In genomic region chr6:92125681-92126080, GRCh38 we compare ENCODE assay signal across 1 cellular context.
TF ChIP-seq lines count a peak whose summit lies in the region.

No MANE protein-coding gene starts in this region.

TF ChIP-seq in H1, 55 proteins besides CTCF, POLR2A, EP300 and RAD21 (continued from another document):
- TF ChIP-seq CBX8 (IDR thresholded peaks at IDR 0.05; ENCODE audit: borderline replicate concordance, low read depth, low read length): no peak
- TF ChIP-seq CHD7 (IDR thresholded peaks at IDR 0.05; ENCODE audit: insufficient replicate concordance, low read length): no peak
- no peak for TF ChIP-seq SIX5 (IDR thresholded peaks at IDR 0.05; ENCODE audit: low read depth, low read length)
- TF ChIP-seq SRF (IDR thresholded peaks at IDR 0.05; ENCODE audit: low read depth, low read length): no peak
- TF ChIP-seq PHF8 (conservative IDR thresholded peaks at IDR 0.05; ENCODE audit: low read depth, low read length): no peak
- no peak for TF ChIP-seq ZNF274 (IDR thresholded peaks at IDR 0.05; ENCODE audit: borderline replicate concordance, extremely low read depth, low read length)
- no peak for TF ChIP-seq TAF1 (IDR thresholded peaks at IDR 0.05; ENCODE audit: low read depth, low read length)
- TF ChIP-seq RFX5 (IDR thresholded peaks at IDR 0.05; ENCODE audit: borderline replicate concordance, low read depth, low read length): no peak
- TF ChIP-seq RXRA (IDR thresholded peaks at IDR 0.05; ENCODE audit: insufficient read depth, low read depth, low read length): no peak
- no peak for TF ChIP-seq POU5F1 (IDR thresholded peaks at IDR 0.05; ENCODE audit: low read depth, low read length)
- no peak for TF ChIP-seq POLR2AphosphoS5 (IDR thresholded peaks at IDR 0.05; ENCODE audit: low read depth, low read length)
- TF ChIP-seq NRF1 (IDR thresholded peaks at IDR 0.05; ENCODE audit: low read depth, low read length): no peak
- TF ChIP-seq SAP30 (IDR thresholded peaks at IDR 0.05; ENCODE audit: insufficient read depth, insufficient replicate concordance, low read length): no peak
- no peak for TF ChIP-seq EGR1 (IDR thresholded peaks at IDR 0.05; ENCODE audit: borderline replicate concordance, low read depth, low read length)
- no peak for TF ChIP-seq RNF2 (IDR thresholded peaks at IDR 0.05; ENCODE audit: borderline replicate concordance, low read depth, low read length, missing control alignments, poor library complexity, severe bottlenecking)
- no peak for TF ChIP-seq NANOG (IDR thresholded peaks at IDR 0.05; ENCODE audit: insufficient read depth, low read depth, low read length, poor library complexity, severe bottlenecking)
- TF ChIP-seq TAF7 (optimal IDR thresholded peaks at IDR 0.05; ENCODE audit: borderline replicate concordance, low read depth, low read length): no peak
- TF ChIP-seq EZH2 (IDR thresholded peaks at IDR 0.05; ENCODE audit: low read depth, low read length, severe bottlenecking): no peak
- no peak for TF ChIP-seq CHD1 (IDR thresholded peaks at IDR 0.05; ENCODE audit: low read depth, low read length)
